In the genomic region with DNA sequence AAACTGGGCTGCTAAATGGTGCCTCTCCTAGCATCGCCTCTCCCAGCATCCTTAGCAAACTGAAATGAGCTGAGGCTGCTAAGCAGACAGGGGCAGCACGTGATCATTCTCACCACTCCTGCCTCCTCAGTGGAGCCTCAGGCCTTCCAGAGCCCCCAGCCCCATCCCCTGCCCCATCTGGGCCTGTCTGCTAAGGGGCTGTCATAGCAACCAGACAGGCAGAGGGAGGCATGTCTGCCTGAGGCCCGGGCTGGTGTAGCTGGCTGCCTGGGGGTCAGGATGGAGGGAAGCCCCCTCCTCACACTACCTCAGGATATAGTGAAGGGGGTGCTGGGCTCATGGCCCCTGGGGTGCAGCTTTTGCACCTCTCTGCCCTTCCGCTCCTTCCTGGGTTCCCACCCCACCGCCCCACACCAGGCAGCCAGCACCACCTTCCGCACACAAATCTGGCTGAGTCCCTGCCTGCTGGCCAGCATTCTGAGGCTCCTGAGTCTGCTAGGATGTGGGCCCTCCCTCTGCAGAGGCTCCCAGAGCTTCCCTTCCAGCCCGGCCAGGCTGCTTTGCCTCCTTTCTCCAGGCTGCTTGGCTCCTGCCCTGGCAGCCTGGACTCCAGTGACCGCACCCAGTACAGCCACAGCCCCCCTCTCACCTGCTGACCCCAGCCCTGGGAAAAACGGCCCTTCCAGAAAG, we compare ENCODE assay signal across 18 cellular contexts. TPM values are rescaled to one million over a fixed set of nuclear protein-coding genes. Genes with fewer than 3 reads are reported as not detected.
DNase-seq lines count a peak whose midpoint lies in the region; ATAC-seq, FAIRE-seq and TF ChIP-seq lines count a peak whose summit lies in the region.
"Had no signal": no experiment of that assay in that cellular context is flagged by ENCODE, and none has a peak within 500 bp of the region (broad histone marks: within the 10 kb centered on the region; RNA-seq: fewer than 3 reads in every experiment).

No MANE protein-coding gene starts in this region.

- H3K9me3 ChIP-seq in K562 (replicated peaks; ENCODE audit: control insufficient read depth, insufficient read depth, low read depth, low read length) (no peaks in the 10 kb centered on the region), right lobe of liver (no peaks in the 10 kb centered on the region), ovary (no peaks in the 10 kb centered on the region), psoas muscle (no peaks in the 10 kb centered on the region), breast epithelium (no peaks in the 10 kb centered on the region)

- no peak for FAIRE-seq in K562 (lab: Jason Lieb, UNC)

- peaks cover 0 to 40% of the 10 kb centered on the region in 2 experiments; a peak in 2 of 5 replicates for H3K27me3 ChIP-seq in K562 (ENCODE audit: control insufficient read depth in 2 of 2, insufficient read depth in 2 of 2, low read length in 2 of 2)
- H3K27me3 ChIP-seq in right lobe of liver, result no peaks in the 10 kb centered on the region
- H3K27me3 ChIP-seq in ovary, result no peaks in the 10 kb centered on the region
- peaks cover 0 to 31% (median 6%) of the 10 kb centered on the region in 3 donors for H3K27me3 ChIP-seq in psoas muscle (ENCODE audit: insufficient read depth in 3 of 3, low read length in 2 of 3)
- H3K27me3 ChIP-seq in breast epithelium, result no peaks in the 10 kb centered on the region

- CTCF ChIA-PET in K562 (lab: Yijun Ruan, JAX; ENCODE audit: low intra/inter-chr PET ratio), result no interaction called here

- in situ Hi-C loops in K562 (cut with MboI), result no loop called here

- H3K79me2 ChIP-seq in K562 (ENCODE audit: control insufficient read depth, insufficient read depth, low read length), result no peaks in the 10 kb centered on the region

- POLR2A ChIA-PET in K562 (lab: Yijun Ruan, JAX), result interaction anchor here (0.6 kb wide), 1 partner anchor 326 kb away, joined by 5 read pairs; no protein-coding TSS in a partner anchor

- peaks cover 0 to 24% of the 10 kb centered on the region in 2 experiments; a peak in 2 of 5 replicates for H3K4me1 ChIP-seq in K562 (replicated peaks in 1 of 2; ENCODE audit: control insufficient read depth in 2 of 2, insufficient read depth in 2 of 2, low read length in 2 of 2)
- H3K4me1 ChIP-seq in right lobe of liver, result peaks cover 2 to 74% (median 40%) of the 10 kb centered on the region in 4 donors
- peaks cover 37% of the 10 kb centered on the region for H3K4me1 ChIP-seq in ovary (ENCODE audit: insufficient read depth)
- H3K4me1 ChIP-seq in psoas muscle, result no peaks in the 10 kb centered on the region
- peaks cover 0 to 7% of the 10 kb centered on the region in 2 donors for H3K4me1 ChIP-seq in breast epithelium

- H3K4me3 ChIP-seq in K562 (no peak overlapping the region), right lobe of liver (no peak overlapping the region), ovary (no peak overlapping the region), psoas muscle (no peak overlapping the region), breast epithelium (no peak overlapping the region)

- TF ChIP-seq POLR2A in K562 (conservative IDR thresholded peaks at IDR 0.05), result no peak
- no peak for TF ChIP-seq POLR2A in right lobe of liver (IDR thresholded peaks at IDR 0.05)
- TF ChIP-seq POLR2A in ovary (IDR thresholded peaks at IDR 0.05), result no peak
- no peak for TF ChIP-seq POLR2A in breast epithelium (IDR thresholded peaks at IDR 0.05)

- no peak for TF ChIP-seq RAD21 in K562 (CRISPR knock-in tag; conservative IDR thresholded peaks at IDR 0.05 in 1 of 2, IDR thresholded peaks at IDR 0.05 in 1 of 2)

- H3K9ac ChIP-seq in K562 (ENCODE audit: insufficient read depth in 1 of 2, low read depth in 2 of 2, low read length in 2 of 2), result no peak overlapping the region

- TF ChIP-seq EP300 in K562 (IDR thresholded peaks at IDR 0.05; ENCODE audit: low read length) (no peak), ovary (IDR thresholded peaks at IDR 0.05) (no peak)

- H3K4me2 ChIP-seq in K562 (ENCODE audit: insufficient read depth, low read length), result no peak overlapping the region

- H3K27ac ChIP-seq in K562 (ENCODE audit: extremely low read depth, low read depth, low read length) (no peak overlapping the region), right lobe of liver (peak overlapping the region; percentile 10 to 84 (median 56)), ovary (peak overlapping the region; percentile 34 to 84), psoas muscle (no peak overlapping the region), breast epithelium (no peak overlapping the region)
- H3K27ac ChIP-seq: C4-2B had no signal

- no peak for ATAC-seq in K562
- ATAC-seq in right lobe of liver, result no peak
- no peak for ATAC-seq in psoas muscle

- no peaks in the 10 kb centered on the region for H3K9me1 ChIP-seq in K562 (ENCODE audit: control insufficient read depth, insufficient read depth, low read length)

- H4K20me1 ChIP-seq in K562 (replicated peaks; ENCODE audit: control insufficient read depth, insufficient read depth, low read length), result peaks cover 4% of the 10 kb centered on the region; the same call in 1 of the 2 replicates

- DNase-seq in NCI-H69 (lab: John Stamatoyannopoulos, UW) (peak; percentile 14), K562 (ENCODE audit: extremely low read depth in 1 of 4, low spot score in 3 of 4) (no peak), right lobe of liver (no peak), ovary (peak in 3 of 5 donors; percentile 59 to 71 (median 61)), psoas muscle (no peak), breast epithelium (ENCODE audit: low spot score in 2 of 2) (no peak)
- DNase-seq in stimulated activated CD8-positive, alpha-beta memory T cell treated with anti-CD3 and anti-CD28 coated beads, Interleukin-4, amount 100 ng/mL, for 48 hours, result no peak
- DNase-seq: ACHN, DMS79, H7, NCI-H1048, NCI-H1436, NCI-H2029 treated with DMSO at 0.1 percent for 48 hours, NCI-H2171 treated with DMSO at 0.1 percent for 48 hours, NCI-H748 treated with DMSO at 0.1 percent for 48 hours, OCI-M1, SHP77 had no signal

- no peak overlapping the region for H2AFZ ChIP-seq in K562 (ENCODE audit: low read depth, low read length)

- WGBS in K562 (ENCODE audit: insufficient coverage, low coverage, missing lambda C conversion rate), result 8% methylated on average over 3 of the region's 9 CpGs
- WGBS in right lobe of liver (ENCODE audit: insufficient coverage, low coverage, low lambda C conversion rate, missing lambda C conversion rate), result 38% methylated on average over 4 of the region's 9 CpGs
- WGBS in ovary, 3 donors, result 47 to 54% (median 48%) methylated on average over 9 of the region's 9 CpGs
- WGBS in psoas muscle, 3 donors, result 73 to 85% (median 81%) methylated on average over 9 of the region's 9 CpGs

- BruUV-seq in K562 (replicated peaks; lab: Mats Ljungman, UMichigan), result no TSS peak

- intact Hi-C loops in K562 (cut with micrococcal nuclease), result loop anchor here (5.0 kb wide), 1 partner anchor 38 kb away; no protein-coding TSS in a partner anchor
- intact Hi-C loops in right lobe of liver (cut with DNase I), result loop anchor here (5.0 kb wide), 2 partner anchors 108 to 153 kb away; a partner anchor contains a TSS
- intact Hi-C loops in ovary (cut with DNase I), result loop anchor here in 2 of 4 donors (5.0 to 10.0 kb wide), 3 partner anchors 110 to 153 kb away; a partner anchor contains a TSS
- intact Hi-C loops in psoas muscle (cut with DNase I), result loop anchor here in 1 of 2 donors (5.0 kb wide), 1 partner anchor 153 kb away; no protein-coding TSS in a partner anchor
- intact Hi-C loops in breast epithelium (cut with DNase I; ENCODE audit: low total_unique reads), result no loop called here

- no peaks in the 10 kb centered on the region for H3K36me3 ChIP-seq in K562 (ENCODE audit: control insufficient read depth, insufficient read depth, low read length)
- H3K36me3 ChIP-seq in right lobe of liver, result no peaks in the 10 kb centered on the region
- H3K36me3 ChIP-seq in ovary, result no peaks in the 10 kb centered on the region
- H3K36me3 ChIP-seq in psoas muscle (ENCODE audit: insufficient read depth in 1 of 2, low read depth in 1 of 2), result no peaks in the 10 kb centered on the region
- H3K36me3 ChIP-seq in breast epithelium, result no peaks in the 10 kb centered on the region

- TF ChIP-seq CTCF in K562 (IDR thresholded peaks at IDR 0.05 in 2 of 3, conservative IDR thresholded peaks at IDR 0.05 in 1 of 3; ENCODE audit: insufficient read depth in 2 of 3, low read depth in 1 of 3, low read length in 3 of 3) (no peak), right lobe of liver (IDR thresholded peaks at IDR 0.05) (no peak), ovary (IDR thresholded peaks at IDR 0.05) (no peak), psoas muscle (IDR thresholded peaks at IDR 0.05) (no peak), breast epithelium (IDR thresholded peaks at IDR 0.05) (no peak)

TF ChIP-seq in K562, 482 proteins besides CTCF, POLR2A, EP300 and RAD21 (continues in another document):
- TF ChIP-seq SIRT6 (IDR thresholded peaks at IDR 0.05; ENCODE audit: low read depth, low read length) (no peak), ADNP (tag; IDR thresholded peaks at IDR 0.05) (no peak), GATAD2B (IDR thresholded peaks at IDR 0.05; ENCODE audit: borderline replicate concordance) (no peak), CCNT2 (IDR thresholded peaks at IDR 0.05; ENCODE audit: borderline replicate concordance, extremely low read depth, insufficient read length, low read depth, low read length) (no peak), COPS2 (conservative IDR thresholded peaks at IDR 0.05) (no peak)

RNA-seq across cellular contexts. Expression of a gene that starts 47.5 kb away (rescaled TPM):
- total RNA-seq in K562 (2011; cell fraction: chromatin; rRNA removed; ENCODE audit: low replicate concordance), result 25.0 and 72.9 TPM in 2 replicates
- 53.6 and 60.0 TPM in 2 replicates for total RNA-seq in K562 (2011; cell fraction: nucleolus; rRNA removed)
- total RNA-seq in K562 (2011; cell fraction: nucleoplasm; rRNA removed), result 38.6 and 40.0 TPM in 2 replicates
- total RNA-seq in K562 (2014; rRNA removed), result 110 and 158 TPM in 2 replicates
- total RNA-seq in K562 (2014; rRNA removed; fragmentation: Illumina TruSeq; extraction: Trizol), result 15.6 and 19.4 TPM in 2 replicates
- total RNA-seq in K562 (2015; rRNA removed; fragmentation: Illumina TruSeq; extraction: Trizol), result 43.0 and 46.7 TPM in 2 replicates
- total RNA-seq in K562 (2021), result 125 and 128 TPM in 2 replicates
- 34.1 and 51.4 TPM in 2 replicates for polyA plus RNA-seq in K562 (2011; rRNA removed)
- polyA plus RNA-seq in K562 (2011; cell fraction: cytosol; rRNA removed), result 41.6 and 126 TPM in 2 replicates
- polyA plus RNA-seq in K562 (2011; cell fraction: nucleus; rRNA removed), result 57.2 and 116 TPM in 2 replicates
- 74.1 and 75.9 TPM in 2 replicates for polyA plus RNA-seq in K562 (2012)
- 70.4 and 136 TPM in 2 replicates for polyA plus RNA-seq in K562 (2014; fragmentation: Illumina TruSeq; extraction: Trizol)
- 1 to 10 TPM; 1.3 to 1.6 TPM for polyA plus RNA-seq in K562 (2014; fragmentation: Nextera tagmentation; extraction: Ambion mirVana)
- polyA plus RNA-seq in K562 (2014; rRNA removed), result 75.2 and 82.3 TPM in 2 replicates
- polyA minus RNA-seq in K562 (2011; rRNA and poly(A)+ RNA removed), result 18.4 and 27.6 TPM in 2 replicates
- 57.8 and 61.9 TPM in 2 replicates for polyA minus RNA-seq in K562 (2011; cell fraction: cytosol; rRNA and poly(A)+ RNA removed)
- polyA minus RNA-seq in K562 (2011; cell fraction: nucleus; rRNA and poly(A)+ RNA removed), result 24.0 and 25.8 TPM in 2 replicates
- total RNA-seq in right lobe of liver, result 10 to 100 TPM; 18.6 to 43.5 (median 24.4) TPM
- total RNA-seq in ovary, result 10 to 100 TPM; 17.0 to 68.4 (median 43.6) TPM
- polyA plus RNA-seq in ovary, result 10 to 100 TPM in 1 of 2 donors, 1 to 10 TPM in 1; 5.8 to 27.9 TPM
- total RNA-seq in psoas muscle, result 10 to 100 TPM; 12.3 to 15.1 (median 13.5) TPM
- 10 to 100 TPM in 2 of 3 donors, 1 to 10 TPM in 1; 9.9 to 20.7 (median 17.5) TPM for polyA plus RNA-seq in psoas muscle
- 10 to 100 TPM; 25.9 to 36.0 (median 31.4) TPM for total RNA-seq in breast epithelium

Comparison
In these comparisons a context has a peak if more than half of its experiments do, and no peak if none do; other contexts are left out.
1. DNase-seq: peak in NCI-H69 (single experiment) and ovary (3 of 5); none in K562 (0 of 4), right lobe of liver (0 of 3), psoas muscle (0 of 2), stimulated activated CD8-positive, alpha-beta memory T cell treated with anti-CD3 and anti-CD28 coated beads, Interleukin-4, amount 100 ng/mL, for 48 hours (single experiment) and breast epithelium (0 of 2).
2. H3K27ac ChIP-seq: peak in right lobe of liver (3 of 3) and ovary (2 of 2); none in K562 (single experiment), psoas muscle (single experiment) and breast epithelium (0 of 2).